21 cellular contexts compared by ENCODE assay signal in the genomic region with DNA sequence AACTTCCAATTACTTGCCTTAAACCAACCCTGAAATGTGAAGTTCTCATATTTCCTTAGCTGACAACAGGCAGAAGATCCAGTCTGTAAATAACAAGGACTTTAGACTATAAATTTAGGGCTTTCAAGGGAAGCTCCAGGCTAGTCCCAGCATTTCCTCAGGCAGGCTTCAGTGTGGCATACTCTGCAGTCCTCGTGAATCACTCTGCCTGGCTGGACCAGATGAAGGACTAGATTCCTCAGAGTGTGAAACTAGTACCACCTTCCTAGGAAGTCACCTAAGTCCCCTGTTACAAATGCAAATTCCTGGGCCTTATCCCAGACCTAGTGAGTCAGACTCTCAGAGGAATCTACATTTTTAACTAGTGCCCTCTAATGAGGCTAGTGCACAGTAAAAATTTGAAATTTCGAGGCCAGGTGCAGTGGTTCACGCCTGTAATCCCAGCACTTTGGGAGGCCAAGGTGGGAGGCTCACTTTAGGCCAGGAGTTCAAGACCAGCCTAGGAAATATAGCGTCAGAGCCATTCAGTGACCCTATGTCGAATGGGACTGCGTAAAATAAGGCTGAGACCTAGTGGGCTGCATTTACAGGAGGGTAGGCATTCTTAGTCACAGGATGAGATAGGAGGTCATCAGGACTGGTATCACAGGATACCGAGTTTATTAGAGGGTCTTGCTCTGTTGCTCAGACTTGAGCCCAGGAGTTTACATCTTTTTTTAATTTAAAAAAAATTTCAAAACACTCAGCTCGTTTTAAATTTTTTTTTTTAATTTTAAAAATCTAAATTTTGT.
DNase-seq lines count a peak whose midpoint lies in the region; ATAC-seq, FAIRE-seq and TF ChIP-seq lines count a peak whose summit lies in the region.
"Had no signal": no experiment of that assay in that cellular context is flagged by ENCODE, and none has a peak within 500 bp of the region (broad histone marks: within the 10 kb centered on the region; RNA-seq: fewer than 3 reads in every experiment).

No MANE protein-coding gene starts in this region.

- TF ChIP-seq CTCF in A673 (conservative IDR thresholded peaks at IDR 0.05; ENCODE audit: low read depth, low read length), result no peak
- TF ChIP-seq CTCF in WTC11 (IDR thresholded peaks at IDR 0.05), result no peak
- TF ChIP-seq CTCF in HepG2 (CRISPR knock-in tag; IDR thresholded peaks at IDR 0.05), result no peak

- peaks cover 48% of the 10 kb centered on the region for H3K4me1 Mint-ChIP-seq in WTC11
- H3K4me1 Mint-ChIP-seq in CD8-positive, alpha-beta memory T cell, result no peaks in the 10 kb centered on the region

- no peak for TF ChIP-seq RAD21 in HepG2 (CRISPR knock-in tag; IDR thresholded peaks at IDR 0.05)

- H3K4me3 ChIP-seq in A673 (ENCODE audit: low read depth, low read length, poor library complexity, severe bottlenecking) (no peak overlapping the region), GM23248 (no peak overlapping the region), iPS-20b (ENCODE audit: low read length) (no peak overlapping the region), HepG2 (replicated peaks in 1 of 3; ENCODE audit: insufficient read depth in 1 of 3, low read depth in 2 of 3, low read length in 3 of 3) (no peak overlapping the region)
- no peak overlapping the region for H3K4me3 ChIP-seq in CD8-positive, alpha-beta memory T cell (ENCODE audit: low read length)
- H3K4me3 ChIP-seq: GM12878, hepatocyte, mucosa of descending colon, transverse colon had no signal

- H4K20me1 ChIP-seq in GM23248 (ENCODE audit: insufficient read depth) (no peaks in the 10 kb centered on the region), HepG2 (ENCODE audit: insufficient read depth, low read length) (no peaks in the 10 kb centered on the region)

- no TSS peak for BruUV-seq in A673 (replicated peaks; lab: Mats Ljungman, UMichigan)
- BruUV-seq in HepG2 (replicated peaks; lab: Mats Ljungman, UMichigan), result no TSS peak

- CTCF ChIA-PET in A673 (lab: Charles Lee), result no interaction called here
- CTCF ChIA-PET in WTC11 (lab: Charles Lee), result no interaction called here
- CTCF ChIA-PET in CD8-positive, alpha-beta memory T cell (lab: Charles Lee), result no interaction called here
- CTCF ChIA-PET in HepG2 (lab: Yijun Ruan, JAX; ENCODE audit: low intra/inter-chr PET ratio, low total read pairs), result no interaction called here

- H3K9me3 Mint-ChIP-seq in WTC11, result peaks cover 12% of the 10 kb centered on the region
- H3K9me3 Mint-ChIP-seq in CD8-positive, alpha-beta memory T cell, result peaks cover 0 to 2% (median 0%) of the 10 kb centered on the region in 5 donors
- H3K9me3 Mint-ChIP-seq: effector memory CD8-positive, alpha-beta T cell had no signal

- TF ChIP-seq EP300 in HepG2 (IDR thresholded peaks at IDR 0.05; ENCODE audit: low read depth in 2 of 2, low read length in 2 of 2), result no peak
- TF ChIP-seq EP300 in HepG2 (CRISPR knock-in tag; IDR thresholded peaks at IDR 0.05; ENCODE audit: borderline replicate concordance), result no peak

- H3F3A ChIP-seq in GM23248 (ENCODE audit: insufficient read depth), result peaks cover 14% of the 10 kb centered on the region

- H2AFZ ChIP-seq in GM23248, result no peak overlapping the region
- no peak overlapping the region for H2AFZ ChIP-seq in HepG2 (ENCODE audit: low read length)
- H2AFZ ChIP-seq: hepatocyte had no signal

- peak overlapping the region; percentile 78 for H3K27ac Mint-ChIP-seq in WTC11
- no peak overlapping the region for H3K27ac Mint-ChIP-seq in CD8-positive, alpha-beta memory T cell
- H3K27ac Mint-ChIP-seq: effector memory CD8-positive, alpha-beta T cell had no signal

- no peak overlapping the region for H3K9ac ChIP-seq in GM23248
- peak overlapping the region; percentile 28; the same call in 1 of the 2 replicates for H3K9ac ChIP-seq in iPS-20b (ENCODE audit: low read depth, low read length)
- H3K9ac ChIP-seq in HepG2 (ENCODE audit: insufficient read depth, low read depth, low read length), result no peak overlapping the region

- in situ Hi-C loops in GM23248 (cut with MboI) (no loop called here), HepG2 (cut with HindIII; ENCODE audit: extremely low pct_ligation_motif_present, low pct_unique_long_range_greater_than_20kb) (no loop called here)

- TF ChIP-seq POLR2A in HepG2 (IDR thresholded peaks at IDR 0.05; ENCODE audit: insufficient read depth in 1 of 2, low read depth in 2 of 2, low read length in 2 of 2), result no peak

- intact Hi-C loops in A673 (cut with micrococcal nuclease; ENCODE audit: unreplicated experiment), result no loop called here
- intact Hi-C loops in HepG2 (cut with micrococcal nuclease; ENCODE audit: unreplicated experiment), result no loop called here

- H3K27me3 Mint-ChIP-seq in WTC11 (ENCODE audit: low read depth), result no peaks in the 10 kb centered on the region
- H3K27me3 Mint-ChIP-seq in CD8-positive, alpha-beta memory T cell, result no peaks in the 10 kb centered on the region

- no peaks in the 10 kb centered on the region for H3K79me2 ChIP-seq in GM23248 (ENCODE audit: insufficient read depth)
- H3K79me2 ChIP-seq in HepG2 (ENCODE audit: insufficient read depth, low read length), result no peaks in the 10 kb centered on the region
- H3K79me2 ChIP-seq: hepatocyte had no signal

- 76 to 79% methylated on average over 8 of the region's 8 CpGs for WGBS in GM23248 (ENCODE audit: low coverage in 1 of 2, low lambda C conversion rate in 2 of 2, missing lambda C conversion rate in 2 of 2), 2 experiments
- WGBS in HepG2 (ENCODE audit: low lambda C conversion rate), result 21% methylated on average over 8 of the region's 8 CpGs

- H3K36me3 Mint-ChIP-seq in WTC11, result peaks cover 20% of the 10 kb centered on the region
- peaks cover 0 to 5% (median 0%) of the 10 kb centered on the region in 3 donors for H3K36me3 Mint-ChIP-seq in CD8-positive, alpha-beta memory T cell

- peak; percentile 78 for ATAC-seq in WTC11
- no peak for ATAC-seq in GM18861 (IDR thresholded peaks at IDR 0.05; ENCODE audit: unreplicated experiment)
- ATAC-seq in HepG2, result no peak
- ATAC-seq: effector memory CD8-positive, alpha-beta T cell; GM12878; left cardiac atrium; sciatic nerve; stimulated activated naive CD8-positive, alpha-beta T cell treated with anti-CD3 and anti-CD28 coated beads, Interleukin-15, Interleukin-2, amounts not matched to agents 100 U/mL and 50 U/mL, for 24 hours had no signal

- no peaks in the 10 kb centered on the region for H3K36me3 ChIP-seq in A673 (ENCODE audit: insufficient read depth, low read length, poor library complexity, severe bottlenecking)
- H3K36me3 ChIP-seq in GM23248 (ENCODE audit: low read depth), result no peaks in the 10 kb centered on the region
- H3K36me3 ChIP-seq in iPS-20b (ENCODE audit: insufficient read depth, low read depth, low read length), result no peaks in the 10 kb centered on the region
- H3K36me3 ChIP-seq in CD8-positive, alpha-beta memory T cell (ENCODE audit: insufficient read depth, low read length), result no peaks in the 10 kb centered on the region
- no peaks in the 10 kb centered on the region for H3K36me3 ChIP-seq in HepG2 (replicated peaks in 1 of 2; ENCODE audit: control insufficient read depth in 1 of 2, insufficient read depth in 2 of 2, low read length in 2 of 2)
- H3K36me3 ChIP-seq: transverse colon had no signal

- no peak overlapping the region for H3K4me2 ChIP-seq in GM23248 (ENCODE audit: unreplicated experiment)
- H3K4me2 ChIP-seq in HepG2 (ENCODE audit: low read depth, low read length), result no peak overlapping the region
- H3K4me2 ChIP-seq: hepatocyte had no signal

- H3K4me3 Mint-ChIP-seq in WTC11, result no peak overlapping the region
- no peak overlapping the region for H3K4me3 Mint-ChIP-seq in CD8-positive, alpha-beta memory T cell
- H3K4me3 Mint-ChIP-seq: effector memory CD8-positive, alpha-beta T cell had no signal

- no peak for FAIRE-seq in HepG2 (lab: Jason Lieb, UNC)
- FAIRE-seq: GM12878 had no signal

- DNase-seq in A673 (ENCODE audit: low spot score) (no peak), GM23248 (peak; percentile 55), WTC11 (ENCODE audit: low spot score) (no peak), HepG2 (ENCODE audit: low spot score) (no peak), LoVo (ENCODE audit: low spot score) (no peak)
- DNase-seq in CD8-positive, alpha-beta memory T cell, result no peak
- DNase-seq: activated CD4-positive, alpha-beta T cell treated with anti-CD3 and anti-CD28 coated beads for 4 hours; activated CD8-positive, alpha-beta memory T cell treated with anti-CD3 and anti-CD28 coated beads, Interleukin-2, amount 50 U/mL, for 4 hours; activated effector memory CD4-positive, alpha-beta T cell treated with Interleukin-2 at 50 U/mL for 16 hours; amniotic stem cell; effector memory CD8-positive, alpha-beta T cell; left cardiac atrium; mucosa of descending colon; NCI-H1436 treated with DMSO at 0.1 percent for 48 hours; stimulated activated naive CD8-positive, alpha-beta T cell treated with anti-CD3 and anti-CD28 coated beads, Interleukin-15, Interleukin-2, amounts not matched to agents 100 U/mL and 50 U/mL, for 24 hours; transverse colon had no signal

- POLR2A ChIA-PET in A673 (lab: Charles Lee; ENCODE audit: low non-redundant PET), result no interaction called here
- POLR2A ChIA-PET in WTC11 (lab: Charles Lee), result interaction anchor here (0.5 kb wide), 1 partner anchor 242 kb away, joined by 7 read pairs; no protein-coding TSS in a partner anchor
- POLR2A ChIA-PET in CD8-positive, alpha-beta memory T cell (lab: Charles Lee), result no interaction called here
- POLR2A ChIA-PET in HepG2 (lab: Yijun Ruan, JAX), result no interaction called here

- H3K9me2 ChIP-seq in GM23248 (ENCODE audit: insufficient read depth), result no peaks in the 10 kb centered on the region

- no peaks in the 10 kb centered on the region for H3K27me3 ChIP-seq in A673 (replicated peaks; ENCODE audit: insufficient read depth, low read depth, low read length, poor library complexity)
- H3K27me3 ChIP-seq in GM23248 (replicated peaks; ENCODE audit: insufficient read depth), result no peaks in the 10 kb centered on the region
- no peaks in the 10 kb centered on the region for H3K27me3 ChIP-seq in iPS-20b (ENCODE audit: insufficient read depth, low read length)
- no peaks in the 10 kb centered on the region for H3K27me3 ChIP-seq in CD8-positive, alpha-beta memory T cell (ENCODE audit: insufficient read depth, low read length, poor library complexity, severe bottlenecking)
- H3K27me3 ChIP-seq in HepG2 (ENCODE audit: control insufficient read depth in 1 of 2, insufficient read depth in 2 of 2, low read length in 2 of 2), result no peaks in the 10 kb centered on the region
- H3K27me3 ChIP-seq: hepatocyte, transverse colon had no signal

- H3K9me3 ChIP-seq in A673 (ENCODE audit: low read depth, low read length, poor library complexity, severe bottlenecking) (no peaks in the 10 kb centered on the region), GM23248 (ENCODE audit: low read depth) (no peaks in the 10 kb centered on the region), iPS-20b (ENCODE audit: insufficient read depth, low read depth, low read length) (peaks cover 4% of the 10 kb centered on the region; the same call in 1 of the 2 replicates), HepG2 (ENCODE audit: low read length) (no peaks in the 10 kb centered on the region)
- no peaks in the 10 kb centered on the region for H3K9me3 ChIP-seq in CD8-positive, alpha-beta memory T cell (ENCODE audit: low read length)
- H3K9me3 ChIP-seq: mucosa of descending colon had no signal

- H3K27ac ChIP-seq in A673 (ENCODE audit: low read depth, low read length, poor library complexity, severe bottlenecking) (peak overlapping the region; percentile 29), GM23248 (no peak overlapping the region), iPS-20b (ENCODE audit: low read length) (peak overlapping the region; percentile 11), HepG2 (ENCODE audit: extremely low read length, insufficient read depth, low read length) (no peak overlapping the region)
- H3K27ac ChIP-seq in CD8-positive, alpha-beta memory T cell (ENCODE audit: low read depth, low read length), result no peak overlapping the region
- H3K27ac ChIP-seq: hepatocyte, transverse colon had no signal

- peaks cover 16% of the 10 kb centered on the region for H3K4me1 ChIP-seq in A673 (ENCODE audit: insufficient read depth, low read length, poor library complexity, severe bottlenecking)
- H3K4me1 ChIP-seq in GM23248 (ENCODE audit: insufficient read depth), result peaks cover 18% of the 10 kb centered on the region
- peaks cover 30% of the 10 kb centered on the region for H3K4me1 ChIP-seq in iPS-20b (ENCODE audit: insufficient read depth, low read length)
- H3K4me1 ChIP-seq in CD8-positive, alpha-beta memory T cell (ENCODE audit: insufficient read depth, low read length), result no peaks in the 10 kb centered on the region
- H3K4me1 ChIP-seq in HepG2 (ENCODE audit: insufficient read depth, low read length), result no peaks in the 10 kb centered on the region

Comparison
In these comparisons a context has a peak if more than half of its experiments do, and no peak if none do; other contexts are left out.
1. H3K27ac ChIP-seq: peak in A673 (single experiment) and iPS-20b (single experiment); none in GM23248 (single experiment), CD8-positive, alpha-beta memory T cell (single experiment) and HepG2 (single experiment).